8 cellular contexts compared by ENCODE assay signal in the genomic region with DNA sequence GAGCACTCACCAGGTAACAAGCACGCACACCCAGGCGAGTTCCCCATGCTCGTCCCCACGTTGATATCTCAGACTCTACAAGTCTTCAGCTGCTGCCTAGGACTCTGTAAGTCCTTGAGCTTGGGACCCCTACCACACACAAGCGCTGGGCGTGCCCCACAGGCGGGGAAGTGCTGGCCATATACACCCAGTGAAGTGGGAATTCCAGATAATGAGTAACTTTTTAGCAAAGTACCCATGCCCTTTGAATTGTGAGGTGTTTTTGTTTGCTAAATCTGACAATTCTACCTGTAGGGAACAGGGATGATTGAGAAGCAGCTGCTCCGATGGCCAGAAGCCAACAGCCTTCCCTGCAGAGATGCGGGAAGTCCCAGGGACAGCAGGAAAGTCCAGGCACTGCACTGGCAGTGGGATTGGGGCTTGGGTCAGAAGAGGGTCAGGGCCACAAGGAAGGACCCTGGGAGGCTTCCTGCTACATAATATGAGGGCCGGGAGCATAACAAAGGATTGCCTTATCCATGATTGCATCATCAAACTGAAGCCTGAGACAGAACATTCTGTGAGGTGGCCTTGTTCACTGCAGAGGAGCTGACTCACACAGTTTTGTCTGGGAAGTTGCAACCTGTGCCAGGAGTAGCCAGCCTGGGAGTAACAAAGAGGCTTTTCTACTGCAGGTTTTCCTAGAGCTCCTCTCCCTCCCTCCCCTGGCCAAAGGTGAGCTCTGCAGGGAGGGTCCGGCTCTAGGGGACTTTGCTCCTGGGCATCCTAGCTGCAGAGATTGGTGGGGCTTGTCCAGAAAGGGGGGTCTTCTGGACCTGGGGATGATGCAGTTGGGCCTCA. TPM values are rescaled to one million over a fixed set of nuclear protein-coding genes. Genes with fewer than 3 reads are reported as not detected.
DNase-seq lines count a peak whose midpoint lies in the region; ATAC-seq and TF ChIP-seq lines count a peak whose summit lies in the region.

No MANE protein-coding gene starts in this region.

- no peak for ATAC-seq in PC-3
- no peak for ATAC-seq in GM18519 (IDR thresholded peaks at IDR 0.05; ENCODE audit: low FRiP score, unreplicated experiment)

- POLR2A ChIA-PET in PC-3 (lab: Charles Lee; ENCODE audit: unreplicated experiment), result no interaction called here

- H3K4me1 ChIP-seq in PC-3 (ENCODE audit: insufficient read depth, low read length), result peaks cover 36% of the 10 kb centered on the region

- CTCF ChIA-PET in PC-3 (lab: Charles Lee), result no interaction called here

- peak overlapping the region; percentile 96 for H3K27ac ChIP-seq in PC-3 (ENCODE audit: low read length)

- peak; percentile 28; the same call in 1 of the 2 replicates for TF ChIP-seq CTCF in PC-3 (conservative IDR thresholded peaks at IDR 0.05; ENCODE audit: low read depth, low read length)
- TF ChIP-seq CTCF in fibroblast of mammary gland (conservative IDR thresholded peaks at IDR 0.05; ENCODE audit: control insufficient read depth, insufficient read depth, low read depth, low read length), result peak; percentile 11

- BruUV-seq in PC-3 (replicated peaks; lab: Mats Ljungman, UMichigan), result no TSS peak

- DNase-seq in Ammon's horn (ENCODE audit: low spot score), result peak; percentile 86
- peak; percentile 87 for DNase-seq in PC-3
- DNase-seq in fibroblast of mammary gland (ENCODE audit: low read depth), result peak; percentile 99
- peak; percentile 95 for DNase-seq in non-pigmented ciliary epithelial cell (ENCODE audit: low read depth)
- no peak for DNase-seq in cerebellar nuclear complex (lab: John Stamatoyannopoulos, UW)
- DNase-seq in central memory CD4-positive, alpha-beta T cell, result no peak
- DNase-seq in D341Med (ENCODE audit: low spot score), result no peak

- H3F3A ChIP-seq in PC-3 (ENCODE audit: low read length, unreplicated experiment), result no peaks in the 10 kb centered on the region

- H4K20me1 ChIP-seq in PC-3 (ENCODE audit: low read length), result no peaks in the 10 kb centered on the region

- no peaks in the 10 kb centered on the region for H3K9me2 ChIP-seq in PC-3 (replicated peaks; ENCODE audit: low read length)

- peak overlapping the region; percentile 51; the same call in 1 of the 2 replicates for H2AFZ ChIP-seq in PC-3 (ENCODE audit: low read length)

- H3K4me3 ChIP-seq in PC-3 (ENCODE audit: low read length) (no peak overlapping the region), fibroblast of mammary gland (ENCODE audit: control insufficient read depth, low read depth, low read length) (no peak overlapping the region)

- no peaks in the 10 kb centered on the region for H3K79me2 ChIP-seq in PC-3 (ENCODE audit: low read length)

- intact Hi-C loops in PC-3 (cut with micrococcal nuclease), result no loop called here

- H3K4me2 ChIP-seq in PC-3 (ENCODE audit: low read length), result peak overlapping the region; percentile 50

- H3K9me3 ChIP-seq in PC-3 (ENCODE audit: low read length), result no peaks in the 10 kb centered on the region

- peak overlapping the region; percentile 72 for H3K9ac ChIP-seq in PC-3 (ENCODE audit: low read length)

- H3K36me3 ChIP-seq in PC-3 (ENCODE audit: low read depth, low read length), result no peaks in the 10 kb centered on the region

- no peaks in the 10 kb centered on the region for H3K27me3 ChIP-seq in PC-3 (ENCODE audit: low read length)

RNA-seq across cellular contexts. Expression of a gene that starts 13.2 kb away (rescaled TPM):
- not detected in 2 replicates for total RNA-seq in PC-3 (2014; rRNA removed)

RNA-seq across cellular contexts. Expression of a gene that starts 17.8 kb away (rescaled TPM):
- total RNA-seq in PC-3 (2014; rRNA removed), result not detected in 2 replicates

RNA-seq across cellular contexts. Expression of a gene that starts 37.8 kb away (rescaled TPM):
- not detected in 2 replicates for total RNA-seq in PC-3 (2014; rRNA removed)

Comparison
In these comparisons a context has a peak if more than half of its experiments do, and no peak if none do; other contexts are left out.
1. DNase-seq: peak in Ammon's horn (single experiment), PC-3 (single experiment), fibroblast of mammary gland (single experiment) and non-pigmented ciliary epithelial cell (single experiment); none in cerebellar nuclear complex (0 of 2), central memory CD4-positive, alpha-beta T cell (single experiment) and D341Med (single experiment).